In genomic region chr3:179454887-179455286, GRCh38 we compare ENCODE assay signal across 17 cellular contexts.
"Had no signal": no experiment of that assay in that cellular context is flagged by ENCODE, and none has a peak within 500 bp of the region (broad histone marks: within the 10 kb centered on the region; RNA-seq: fewer than 3 reads in every experiment).

No MANE protein-coding gene starts in this region.

- H3K4me3 ChIP-seq: adrenal gland, lung, testis, upper lobe of right lung had no signal

- DNase-seq: activated CD4-positive, alpha-beta T cell treated with anti-CD3 and anti-CD28 coated beads, Interleukin-2, amount 50 U/mL, for 1 hour; activated CD4-positive, CD25-positive, alpha-beta regulatory T cell; activated naive CD4-positive, alpha-beta T cell treated with anti-CD3 and anti-CD28 coated beads, Interleukin-2, amount 10 ng/mL, durations not matched to agents 7 days and 5 days; adrenal gland; kidney glomerular epithelial cell; occipital lobe; stimulated activated CD4-positive, alpha-beta T cell treated with anti-CD3 and anti-CD28 coated beads, Interleukin-12 subunit alpha, Interleukin-12 subunit beta, amount 100 ng/mL, for 4 hours; stimulated activated CD8-positive, alpha-beta memory T cell treated with anti-CD3 and anti-CD28 coated beads, Interleukin-4, amount 100 ng/mL, for 48 hours; T-helper 17 cell; testis; upper lobe of right lung had no signal

- H3K4me3 Mint-ChIP-seq: activated naive CD4-positive, alpha-beta T cell treated with anti-CD3 and anti-CD28 coated beads, Interleukin-2, amount 10 ng/mL, durations not matched to agents 7 days and 5 days; natural killer cell treated with Interleukin-12 subunit alpha and Interleukin-12 subunit beta and Interleukin-15 and Interleukin-18, amount 100 ng/mL, for 72 hours; stimulated activated naive CD8-positive, alpha-beta T cell treated with anti-CD3 and anti-CD28 coated beads, Interleukin-15, Interleukin-2, amounts not matched to agents 100 ng/mL and 50 ng/mL, for 24 hours; T-helper 17 cell had no signal

- H3K36me3 Mint-ChIP-seq: activated naive CD4-positive, alpha-beta T cell treated with anti-CD3 and anti-CD28 coated beads, Interleukin-2, amount 10 ng/mL, durations not matched to agents 7 days and 5 days; natural killer cell treated with Interleukin-12 subunit alpha and Interleukin-12 subunit beta and Interleukin-15 and Interleukin-18, amount 100 ng/mL, for 72 hours had no signal

- H3K9me3 Mint-ChIP-seq: activated naive CD4-positive, alpha-beta T cell treated with anti-CD3 and anti-CD28 coated beads, Interleukin-2, amount 10 ng/mL, durations not matched to agents 7 days and 5 days; activated T-helper 2 cell treated with anti-CD3 and anti-CD28 coated beads, Interferon-gamma antibody, Interleukin-2, Interleukin-4, amounts not matched to agents 10 μg/mL and 5 μg/mL and 100 μg/mL, durations not matched to agents 14 hours and 24 hours and 36 hours; natural killer cell treated with Interleukin-12 subunit alpha and Interleukin-12 subunit beta and Interleukin-15 and Interleukin-18, amount 100 ng/mL, for 72 hours; stimulated activated naive CD8-positive, alpha-beta T cell treated with anti-CD3 and anti-CD28 coated beads, Interleukin-15, Interleukin-2, amounts not matched to agents 100 ng/mL and 50 ng/mL, for 24 hours had no signal

- H3K27ac Mint-ChIP-seq: activated naive CD4-positive, alpha-beta T cell treated with anti-CD3 and anti-CD28 coated beads, Interleukin-2, amount 10 ng/mL, durations not matched to agents 7 days and 5 days; activated T-helper 2 cell treated with anti-CD3 and anti-CD28 coated beads, Interferon-gamma antibody, Interleukin-2, Interleukin-4, amounts not matched to agents 10 μg/mL and 5 μg/mL and 100 μg/mL, durations not matched to agents 14 hours and 24 hours and 36 hours; natural killer cell treated with Interleukin-12 subunit alpha and Interleukin-12 subunit beta and Interleukin-15 and Interleukin-18, amount 100 ng/mL, for 72 hours; progenitor cell of endocrine pancreas; stimulated activated naive CD8-positive, alpha-beta T cell treated with anti-CD3 and anti-CD28 coated beads, Interleukin-15, Interleukin-2, amounts not matched to agents 100 ng/mL and 50 ng/mL, for 24 hours; T-helper 17 cell had no signal

- H3K9me3 ChIP-seq: adrenal gland, testis, upper lobe of right lung had no signal

- ATAC-seq: natural killer cell treated with Interleukin-12 subunit alpha and Interleukin-12 subunit beta and Interleukin-15 and Interleukin-18, amount 100 ng/mL, for 72 hours; sciatic nerve; T-helper 17 cell; upper lobe of right lung had no signal

- H3K27ac ChIP-seq: adrenal gland, testis, upper lobe of right lung had no signal

- H3K27me3 ChIP-seq: adrenal gland, testis, upper lobe of right lung had no signal

- H3K36me3 ChIP-seq: adrenal gland, upper lobe of right lung had no signal
